Comparison of ENCODE assay signal across 7 cellular contexts in genomic region chr19:4636151-4636717, GRCh38. TPM values are rescaled to one million over a fixed set of nuclear protein-coding genes. Genes with fewer than 3 reads are reported as not detected.
A peak's percentile ranks its signal among the peaks of the same experiment; 100 is the strongest.
DNase-seq lines count a peak whose midpoint lies in the region; ATAC-seq, FAIRE-seq and TF ChIP-seq lines count a peak whose summit lies in the region.

No MANE protein-coding gene starts in this region.

- TF ChIP-seq POLR2A in GM12892 (IDR thresholded peaks at IDR 0.05; ENCODE audit: low read depth, low read length): no peak

- peak; percentile 91 for FAIRE-seq in GM12892 (lab: Jason Lieb, UNC)

- intact Hi-C loops in dorsolateral prefrontal cortex (cut with DNase I) (loop anchor here (5.0 kb wide), 2 partner anchors 59 to 79 kb away; partner anchors contain the start of gene SEMA6B (in 1 of the 2)), lower lobe of right lung (cut with DNase I) (no loop called here)

- H3K4me3 Mint-ChIP-seq in activated CD4-positive, alpha-beta T cell treated with anti-CD3 and anti-CD28 coated beads, Interleukin-2, amount 10 ng/mL, durations not matched to agents 7 days and 5 days: peak overlapping the region; percentile 54

- peak overlapping the region; percentile 40 to 78 (median 64) for H3K4me3 ChIP-seq in dorsolateral prefrontal cortex
- H3K4me3 ChIP-seq in lower lobe of right lung: peak overlapping the region; percentile 63

- CTCF ChIA-PET in activated CD4-positive, alpha-beta T cell treated with anti-CD3 and anti-CD28 coated beads, Interleukin-2, amount 10 ng/mL, durations not matched to agents 7 days and 5 days (lab: Charles Lee): interaction anchor here (0.6 to 3.4 kb wide), 23 partner anchors 8 to 155 kb away, joined by 3 to 25 read pairs (median 5); partner anchors contain the start of genes FEM1A and LRG1

- H3K27me3 ChIP-seq in dorsolateral prefrontal cortex: no peaks in the 10 kb centered on the region
- H3K27me3 ChIP-seq in lower lobe of right lung (ENCODE audit: low read depth): no peaks in the 10 kb centered on the region

- DNase-seq in GM12892 (ENCODE audit: insufficient read length) (peak; percentile 74), NCI-H2171 (lab: John Stamatoyannopoulos, UW) (peak; percentile 81), dorsolateral prefrontal cortex (peak in 5 of 10 donors; percentile 43 to 83 (median 62)), lower lobe of right lung (peak; percentile 79), cerebellar nuclear complex (lab: John Stamatoyannopoulos, UW) (no peak)
- peak; percentile 76 for DNase-seq in activated CD4-positive, alpha-beta T cell treated with anti-CD3 and anti-CD28 coated beads, Interleukin-2, amount 10 ng/mL, durations not matched to agents 7 days and 5 days
- DNase-seq in stimulated activated CD4-positive, alpha-beta T cell treated with anti-CD3 and anti-CD28 coated beads, TNF-alpha, amount 100 ng/mL, for 4 hours (ENCODE audit: low read depth in 3 of 3): peak; percentile 54 to 72 (median 64)

- H3K36me3 Mint-ChIP-seq in activated CD4-positive, alpha-beta T cell treated with anti-CD3 and anti-CD28 coated beads, Interleukin-2, amount 10 ng/mL, durations not matched to agents 7 days and 5 days (ENCODE audit: low read depth): peaks cover 2% of the 10 kb centered on the region

- H3K27ac Mint-ChIP-seq in activated CD4-positive, alpha-beta T cell treated with anti-CD3 and anti-CD28 coated beads, Interleukin-2, amount 10 ng/mL, durations not matched to agents 7 days and 5 days: peak overlapping the region; percentile 74

- H3K27ac ChIP-seq in dorsolateral prefrontal cortex (peak overlapping the region in 5 of 59 donors; percentile 11 to 78 (median 63)), lower lobe of right lung (no peak overlapping the region)

- no peaks in the 10 kb centered on the region for H3K27me3 Mint-ChIP-seq in activated CD4-positive, alpha-beta T cell treated with anti-CD3 and anti-CD28 coated beads, Interleukin-2, amount 10 ng/mL, durations not matched to agents 7 days and 5 days

- H3K9me3 ChIP-seq in lower lobe of right lung: no peaks in the 10 kb centered on the region

- H3K4me1 Mint-ChIP-seq in activated CD4-positive, alpha-beta T cell treated with anti-CD3 and anti-CD28 coated beads, Interleukin-2, amount 10 ng/mL, durations not matched to agents 7 days and 5 days: peaks cover 39% of the 10 kb centered on the region

- no peaks in the 10 kb centered on the region for H3K9me3 Mint-ChIP-seq in activated CD4-positive, alpha-beta T cell treated with anti-CD3 and anti-CD28 coated beads, Interleukin-2, amount 10 ng/mL, durations not matched to agents 7 days and 5 days

- TF ChIP-seq CTCF in dorsolateral prefrontal cortex (IDR thresholded peaks at IDR 0.05 in 54 of 56, conservative IDR thresholded peaks at IDR 0.05 in 2 of 56; ENCODE audit: low read depth in 1 of 56, partially characterized antibody in 56 of 56) (peak; percentile 68 to 99 (median 93)), lower lobe of right lung (IDR thresholded peaks at IDR 0.05) (peak; percentile 93)

- POLR2A ChIA-PET in activated CD4-positive, alpha-beta T cell treated with anti-CD3 and anti-CD28 coated beads, Interleukin-2, amount 10 ng/mL, durations not matched to agents 7 days and 5 days (lab: Charles Lee): no interaction called here

- peaks cover 35% of the 10 kb centered on the region for H3K4me1 ChIP-seq in lower lobe of right lung

- peak; percentile 44 to 47 for ATAC-seq in lower lobe of right lung

- H3K36me3 ChIP-seq in lower lobe of right lung: no peaks in the 10 kb centered on the region

RNA-seq across cellular contexts. Expression of gene TNFAIP8L1, which starts 3.1 kb away (rescaled TPM):
- 6.7 TPM for polyA plus RNA-seq in GM12892 (2012; ENCODE audit: missing spikeins)
- total RNA-seq in activated CD4-positive, alpha-beta T cell treated with anti-CD3 and anti-CD28 coated beads, Interleukin-2, amount 10 ng/mL, durations not matched to agents 7 days and 5 days: 10 to 100 TPM; 19.6 to 21.9 TPM
- total RNA-seq in dorsolateral prefrontal cortex: 10 to 100 TPM in 117 of 120 experiments, 1 to 10 TPM in 3; 6.5 to 31.1 (median 19.5) TPM
- total RNA-seq in lower lobe of right lung: 11.2 TPM

RNA-seq across cellular contexts. Expression of gene MYDGF, which starts 33.9 kb away (rescaled TPM):
- 65.7 TPM for polyA plus RNA-seq in GM12892 (2012; ENCODE audit: missing spikeins)
- total RNA-seq in activated CD4-positive, alpha-beta T cell treated with anti-CD3 and anti-CD28 coated beads, Interleukin-2, amount 10 ng/mL, durations not matched to agents 7 days and 5 days: 10 to 100 TPM; 36.2 to 45.3 TPM
- total RNA-seq in dorsolateral prefrontal cortex (10 to 100 TPM; 18.4 to 49.7 (median 30.3) TPM), lower lobe of right lung (91.6 TPM)

Comparison
In these comparisons a context has a peak if more than half of its experiments do, and no peak if none do; other contexts are left out.
1. DNase-seq: peak in GM12892 (single experiment), NCI-H2171 (single experiment), activated CD4-positive, alpha-beta T cell treated with anti-CD3 and anti-CD28 coated beads, Interleukin-2, amount 10 ng/mL, durations not matched to agents 7 days and 5 days (single experiment), lower lobe of right lung (single experiment) and stimulated activated CD4-positive, alpha-beta T cell treated with anti-CD3 and anti-CD28 coated beads, TNF-alpha, amount 100 ng/mL, for 4 hours (3 of 3); none in cerebellar nuclear complex (0 of 2).